ENCODE assay signal across 8 cellular contexts in genomic region chr1:9293512-9294439, GRCh38. TPM values are rescaled to one million over a fixed set of nuclear protein-coding genes. Genes with fewer than 3 reads are reported as not detected.
DNase-seq lines count a peak whose midpoint lies in the region; ATAC-seq and TF ChIP-seq lines count a peak whose summit lies in the region.

No MANE protein-coding gene starts in this region.

- H3K27ac Mint-ChIP-seq in natural killer cell treated with Interleukin-12 subunit alpha and Interleukin-12 subunit beta and Interleukin-15 and Interleukin-18, amount 100 ng/mL, for 72 hours = no peak overlapping the region

- H3K4me1 Mint-ChIP-seq in natural killer cell treated with Interleukin-12 subunit alpha and Interleukin-12 subunit beta and Interleukin-15 and Interleukin-18, amount 100 ng/mL, for 72 hours (ENCODE audit: low read depth in 2 of 2) = peaks cover 5 to 7% of the 10 kb centered on the region in 2 donors

- peaks cover 5 to 10% of the 10 kb centered on the region in 2 donors for H3K27me3 Mint-ChIP-seq in natural killer cell treated with Interleukin-12 subunit alpha and Interleukin-12 subunit beta and Interleukin-15 and Interleukin-18, amount 100 ng/mL, for 72 hours

- no peak overlapping the region for H3K4me3 Mint-ChIP-seq in natural killer cell treated with Interleukin-12 subunit alpha and Interleukin-12 subunit beta and Interleukin-15 and Interleukin-18, amount 100 ng/mL, for 72 hours

- peaks cover 4% of the 10 kb centered on the region for H3K9me3 Mint-ChIP-seq in natural killer cell treated with Interleukin-12 subunit alpha and Interleukin-12 subunit beta and Interleukin-15 and Interleukin-18, amount 100 ng/mL, for 72 hours

- peak overlapping the region; percentile 80 for H3K4me3 ChIP-seq in epithelial cell of esophagus (ENCODE audit: low read length)

- DNase-seq in Caki2 (ENCODE audit: low read depth) = peak; percentile 48
- peak; percentile 52 for DNase-seq in HT-29 (ENCODE audit: low spot score)
- DNase-seq in activated CD4-positive, alpha-beta T cell treated with anti-CD3 and anti-CD28 coated beads for 48 hours = peak; percentile 50
- peak; percentile 52 for DNase-seq in epithelial cell of esophagus (ENCODE audit: low read depth)
- DNase-seq in natural killer cell treated with Interleukin-12 subunit alpha and Interleukin-12 subunit beta and Interleukin-15 and Interleukin-18, amount 100 ng/mL, for 72 hours (ENCODE audit: low spot score) = no peak
- DNase-seq in H4 (ENCODE audit: low spot score) = no peak
- DNase-seq in T1000 (lab: John Stamatoyannopoulos, UW) = no peak
- DNase-seq in NCI-H1694 treated with DMSO at 0.1 percent for 48 hours (lab: John Stamatoyannopoulos, UW) = no peak

- H3K36me3 Mint-ChIP-seq in natural killer cell treated with Interleukin-12 subunit alpha and Interleukin-12 subunit beta and Interleukin-15 and Interleukin-18, amount 100 ng/mL, for 72 hours = peaks cover 5% of the 10 kb centered on the region

- in situ Hi-C loops in Caki2 (cut with HindIII; ENCODE audit: low pct_unique_long_range_greater_than_20kb, low sequenced_read_pairs) = no loop called here

- peak; percentile 34 to 40 for ATAC-seq in natural killer cell treated with Interleukin-12 subunit alpha and Interleukin-12 subunit beta and Interleukin-15 and Interleukin-18, amount 100 ng/mL, for 72 hours

- no peak for TF ChIP-seq CTCF in epithelial cell of esophagus (IDR thresholded peaks at IDR 0.05; ENCODE audit: insufficient read depth, low read depth, low read length, missing control alignments)

RNA-seq across cellular contexts. Expression of gene SPSB1, which starts 1.1 kb away (rescaled TPM):
- 32.9 and 36.4 TPM in 2 replicates for total RNA-seq in Caki2 (2014; rRNA removed; shearing (Covaris generic); ENCODE audit: low replicate concordance)
- total RNA-seq in HT-29 (2014; rRNA removed; shearing (Covaris generic)) = 8.3 and 11.9 TPM in 2 replicates
- 1 to 10 TPM in 1 of 2 donors, under 1 TPM in 1; 0.78 to 1.4 TPM for total RNA-seq in natural killer cell treated with Interleukin-12 subunit alpha and Interleukin-12 subunit beta and Interleukin-15 and Interleukin-18, amount 100 ng/mL, for 72 hours
- total RNA-seq in H4 (2014; rRNA removed; shearing (Covaris generic)) = 10.6 and 12.2 TPM in 2 replicates

RNA-seq across cellular contexts. Expression of gene H6PD, which starts 59.2 kb away (rescaled TPM):
- 18.5 and 22.2 TPM in 2 replicates for total RNA-seq in Caki2 (2014; rRNA removed; shearing (Covaris generic); ENCODE audit: low replicate concordance)
- total RNA-seq in HT-29 (2014; rRNA removed; shearing (Covaris generic)) = 7.6 and 10.0 TPM in 2 replicates
- total RNA-seq in natural killer cell treated with Interleukin-12 subunit alpha and Interleukin-12 subunit beta and Interleukin-15 and Interleukin-18, amount 100 ng/mL, for 72 hours = 10 to 100 TPM; 14.1 to 15.1 TPM
- 10.0 and 10.3 TPM in 2 replicates for total RNA-seq in H4 (2014; rRNA removed; shearing (Covaris generic))

Comparison
In these comparisons a context has a peak if more than half of its experiments do, and no peak if none do; other contexts are left out.
1. DNase-seq: peak in Caki2 (single experiment), HT-29 (single experiment), activated CD4-positive, alpha-beta T cell treated with anti-CD3 and anti-CD28 coated beads for 48 hours (single experiment) and epithelial cell of esophagus (single experiment); none in natural killer cell treated with Interleukin-12 subunit alpha and Interleukin-12 subunit beta and Interleukin-15 and Interleukin-18, amount 100 ng/mL, for 72 hours (single experiment), H4 (single experiment), T1000 (single experiment) and NCI-H1694 treated with DMSO at 0.1 percent for 48 hours (single experiment).